In genomic region chr15:26628879-26629529, GRCh38 we compare ENCODE assay signal across 8 cellular contexts.
A peak's percentile ranks its signal among the peaks of the same experiment; 100 is the strongest.
DNase-seq lines count a peak whose midpoint lies in the region; ATAC-seq and TF ChIP-seq lines count a peak whose summit lies in the region.

No MANE protein-coding gene starts in this region.

- TF ChIP-seq EP300 in suprapubic skin (IDR thresholded peaks at IDR 0.05), result no peak

- ATAC-seq in HG03139 (IDR thresholded peaks at IDR 0.05; ENCODE audit: unreplicated experiment), result no peak
- ATAC-seq in effector memory CD8-positive, alpha-beta T cell (replicated peaks), result no peak

- no peak for TF ChIP-seq POLR2A in suprapubic skin (IDR thresholded peaks at IDR 0.05)

- no peaks in the 10 kb centered on the region for H3K27me3 ChIP-seq in suprapubic skin

- WGBS in suprapubic skin, result 72% methylated on average over 34 of the region's 41 CpGs

- no peak overlapping the region for H3K27ac ChIP-seq in suprapubic skin

- no peak overlapping the region for H3K4me3 Mint-ChIP-seq in activated T-cell treated with anti-CD3 and anti-CD28 coated beads, Interleukin-2, amount 50 U/mL, for 24 hours
- no peak overlapping the region for H3K4me3 Mint-ChIP-seq in effector memory CD8-positive, alpha-beta T cell

- TF ChIP-seq CTCF in suprapubic skin (IDR thresholded peaks at IDR 0.05), result no peak

- no peaks in the 10 kb centered on the region for H3K27me3 Mint-ChIP-seq in activated T-cell treated with anti-CD3 and anti-CD28 coated beads, Interleukin-2, amount 50 U/mL, for 24 hours
- no peaks in the 10 kb centered on the region for H3K27me3 Mint-ChIP-seq in effector memory CD8-positive, alpha-beta T cell

- no peak overlapping the region for H3K27ac Mint-ChIP-seq in activated T-cell treated with anti-CD3 and anti-CD28 coated beads, Interleukin-2, amount 50 U/mL, for 24 hours
- no peak overlapping the region for H3K27ac Mint-ChIP-seq in effector memory CD8-positive, alpha-beta T cell

- no peaks in the 10 kb centered on the region for H3K36me3 ChIP-seq in suprapubic skin

- H3K9me3 Mint-ChIP-seq in activated T-cell treated with anti-CD3 and anti-CD28 coated beads, Interleukin-2, amount 50 U/mL, for 24 hours, result peaks cover 4% of the 10 kb centered on the region
- H3K9me3 Mint-ChIP-seq in effector memory CD8-positive, alpha-beta T cell, result peaks cover 9 to 26% of the 10 kb centered on the region in 2 donors

- H3K36me3 Mint-ChIP-seq in activated T-cell treated with anti-CD3 and anti-CD28 coated beads, Interleukin-2, amount 50 U/mL, for 24 hours (ENCODE audit: low read depth), result no peaks in the 10 kb centered on the region
- peaks cover 4% of the 10 kb centered on the region for H3K36me3 Mint-ChIP-seq in effector memory CD8-positive, alpha-beta T cell (ENCODE audit: insufficient read depth)

- DNase-seq in activated T-cell treated with anti-CD3 and anti-CD28 coated beads for 48 hours (ENCODE audit: low read depth) (peak; percentile 2), astrocyte of the hippocampus (ENCODE audit: low read depth, low spot score) (peak; percentile 37), islet precursor cell (peak; percentile 82), suprapubic skin (ENCODE audit: low spot score in 2 of 2) (peak in 1 of 2 donors; percentile 66), Kasumi-1 (lab: John Stamatoyannopoulos, UW) (no peak)
- no peak for DNase-seq in activated T-cell treated with anti-CD3 and anti-CD28 coated beads, Interleukin-2, amount 50 U/mL, for 24 hours
- DNase-seq in effector memory CD8-positive, alpha-beta T cell, result no peak

- H3K4me3 ChIP-seq in suprapubic skin, result peak overlapping the region; percentile 30

- H3K4me1 ChIP-seq in suprapubic skin, result no peaks in the 10 kb centered on the region

- no peaks in the 10 kb centered on the region for H3K4me1 Mint-ChIP-seq in activated T-cell treated with anti-CD3 and anti-CD28 coated beads, Interleukin-2, amount 50 U/mL, for 24 hours (ENCODE audit: low read depth)
- no peaks in the 10 kb centered on the region for H3K4me1 Mint-ChIP-seq in effector memory CD8-positive, alpha-beta T cell (ENCODE audit: low read depth in 2 of 2)

- H3K9me3 ChIP-seq in suprapubic skin, result peaks cover 3% of the 10 kb centered on the region

Comparison
In these comparisons a context has a peak if more than half of its experiments do, and no peak if none do; other contexts are left out.
1. DNase-seq: peak in activated T-cell treated with anti-CD3 and anti-CD28 coated beads for 48 hours (single experiment), astrocyte of the hippocampus (single experiment) and islet precursor cell (single experiment); none in activated T-cell treated with anti-CD3 and anti-CD28 coated beads, Interleukin-2, amount 50 U/mL, for 24 hours (single experiment), effector memory CD8-positive, alpha-beta T cell (0 of 3) and Kasumi-1 (0 of 2).